14 cellular contexts compared by ENCODE assay signal in genomic region chr1:113392541-113392940, GRCh38. TPM values are rescaled to one million over a fixed set of nuclear protein-coding genes. Genes with fewer than 3 reads are reported as not detected.
DNase-seq lines count a peak whose midpoint lies in the region; ATAC-seq, FAIRE-seq and TF ChIP-seq lines count a peak whose summit lies in the region.
"Had no signal": no experiment of that assay in that cellular context is flagged by ENCODE, and none has a peak within 500 bp of the region (broad histone marks: within the 10 kb centered on the region; RNA-seq: fewer than 3 reads in every experiment).

No MANE protein-coding gene starts in this region.

- BruUV-seq in endothelial cell of umbilical vein (replicated peaks; lab: Mats Ljungman, UMichigan) = no TSS peak

- H3K79me2 ChIP-seq in endothelial cell of umbilical vein (ENCODE audit: control insufficient read depth, insufficient read depth, low read length) = peaks cover 19% of the 10 kb centered on the region
- H3K79me2 ChIP-seq in neural progenitor cell (ENCODE audit: low read depth) = peaks cover 66% of the 10 kb centered on the region

- no peaks in the 10 kb centered on the region for H3K9me3 ChIP-seq in endothelial cell of umbilical vein (replicated peaks; ENCODE audit: control insufficient read depth, insufficient read depth, low read length)
- H3K9me3 ChIP-seq in neural progenitor cell (ENCODE audit: low read depth) = no peaks in the 10 kb centered on the region
- H3K9me3 ChIP-seq: neutrophil had no signal

- TF ChIP-seq CTCF in AG10803 (conservative IDR thresholded peaks at IDR 0.05; ENCODE audit: low read length) (no peak), endothelial cell of umbilical vein (IDR thresholded peaks at IDR 0.05; ENCODE audit: extremely low read depth in 1 of 2, insufficient read depth in 1 of 2, low read depth in 1 of 2, low read length in 2 of 2) (no peak), neural progenitor cell (IDR thresholded peaks at IDR 0.05) (no peak), endothelial cell (IDR thresholded peaks at IDR 0.05; ENCODE audit: unreplicated experiment) (no peak)

- peaks cover 14% of the 10 kb centered on the region for H3K4me1 ChIP-seq in endothelial cell of umbilical vein (ENCODE audit: control insufficient read depth, extremely low read depth, insufficient read depth, low read length)
- peaks cover 8% of the 10 kb centered on the region for H3K4me1 ChIP-seq in neural progenitor cell

- POLR2A ChIA-PET in endothelial cell of umbilical vein (lab: Charles Lee) = no interaction called here

- intact Hi-C loops in endothelial cell of umbilical vein (cut with micrococcal nuclease) = loop anchor here (5.0 kb wide), 2 partner anchors 265 to 1365 kb away; partner anchors contain the start of gene CSDE1

- H3K27ac ChIP-seq in endothelial cell of umbilical vein (ENCODE audit: insufficient read depth, low read depth, low read length) (no peak overlapping the region), neural progenitor cell (no peak overlapping the region)
- H3K27ac ChIP-seq: neutrophil had no signal

- H3K4me2 ChIP-seq in endothelial cell of umbilical vein (ENCODE audit: insufficient read depth, low read length) (peak overlapping the region; percentile 66), neural progenitor cell (peak overlapping the region; percentile 90)

- DNase-seq in AG10803 (ENCODE audit: low read depth) = no peak
- peak; percentile 61 for DNase-seq in NCI-H526 treated with DMSO at 0.1 percent for 48 hours (lab: John Stamatoyannopoulos, UW)
- DNase-seq in endothelial cell of umbilical vein (ENCODE audit: low read depth, low spot score) = no peak
- no peak for DNase-seq in neural progenitor cell (ENCODE audit: low spot score)
- no peak for DNase-seq in endothelial cell (ENCODE audit: low spot score)
- no peak for DNase-seq in activated T-cell treated with anti-CD3 and anti-CD28 coated beads, Interleukin-2, amount 50 U/mL, for 4 hours
- no peak for DNase-seq in NCI-H748 (lab: John Stamatoyannopoulos, UW; ENCODE audit: unreplicated experiment)
- DNase-seq: activated T-cell treated with anti-CD3 and anti-CD28 coated beads, Interleukin-2, amount 50 U/mL, for 48 hours; CD8-positive, alpha-beta T cell; KBM-7; NCI-H345 had no signal

- peaks cover 15% of the 10 kb centered on the region for H3F3A ChIP-seq in neural progenitor cell (ENCODE audit: low read depth)

- H3K9me1 ChIP-seq in endothelial cell of umbilical vein (replicated peaks; ENCODE audit: control insufficient read depth, extremely low read depth, insufficient read depth, low read length) = no peaks in the 10 kb centered on the region

- FAIRE-seq in endothelial cell of umbilical vein (lab: Jason Lieb, UNC) = no peak

- ATAC-seq in HG02884 (IDR thresholded peaks at IDR 0.05; ENCODE audit: unreplicated experiment) = no peak
- ATAC-seq in activated T-cell treated with anti-CD3 and anti-CD28 coated beads, Interleukin-2, amount 50 U/mL, for 4 hours = no peak
- ATAC-seq: CD8-positive, alpha-beta T cell had no signal

- TF ChIP-seq POLR2A in endothelial cell of umbilical vein (IDR thresholded peaks at IDR 0.05; ENCODE audit: low read depth, low read length) = no peak

- H2AFZ ChIP-seq in endothelial cell of umbilical vein (ENCODE audit: low read depth, low read length) (no peak overlapping the region), neural progenitor cell (replicated peaks) (no peak overlapping the region)

- CTCF ChIA-PET in endothelial cell of umbilical vein (lab: Charles Lee) = interaction anchor here (0.7 to 1.6 kb wide), 3 partner anchors 64 to 586 kb away, joined by 3 to 10 read pairs (median 3); partner anchors contain the start of gene OLFML3

- H3K9ac ChIP-seq in endothelial cell of umbilical vein (replicated peaks; ENCODE audit: extremely low read depth, insufficient read depth, low read length) (no peak overlapping the region), neural progenitor cell (no peak overlapping the region)

- H4K20me1 ChIP-seq in endothelial cell of umbilical vein (replicated peaks; ENCODE audit: control insufficient read depth, extremely low read depth, insufficient read depth, low read length) = no peaks in the 10 kb centered on the region
- H4K20me1 ChIP-seq in neural progenitor cell (ENCODE audit: low read depth) = peaks cover 29% of the 10 kb centered on the region

- peaks cover 3% of the 10 kb centered on the region for H3K9me3 Mint-ChIP-seq in neural progenitor cell
- H3K9me3 Mint-ChIP-seq in endothelial cell (ENCODE audit: unreplicated experiment) = no peaks in the 10 kb centered on the region
- H3K9me3 Mint-ChIP-seq in activated T-cell treated with anti-CD3 and anti-CD28 coated beads, Interleukin-2, amount 50 U/mL, for 4 hours = peaks cover 4% of the 10 kb centered on the region
- H3K9me3 Mint-ChIP-seq: central memory CD8-positive, alpha-beta T cell had no signal

- H3K4me3 ChIP-seq in AG10803 (ENCODE audit: low read length) (peak overlapping the region; percentile 85), endothelial cell of umbilical vein (replicated peaks in 1 of 3; ENCODE audit: insufficient read depth in 1 of 3, low read depth in 1 of 3, low read length in 3 of 3) (no peak overlapping the region), neural progenitor cell (peak overlapping the region; percentile 97)

- H3K36me3 ChIP-seq in endothelial cell of umbilical vein (ENCODE audit: control insufficient read depth in 2 of 2, extremely low read depth in 1 of 2, insufficient read depth in 2 of 2, low read length in 2 of 2) (no peaks in the 10 kb centered on the region), neural progenitor cell (no peaks in the 10 kb centered on the region)
- H3K36me3 ChIP-seq: neutrophil had no signal

- H3K4me3 Mint-ChIP-seq in neural progenitor cell (peak overlapping the region; percentile 89), endothelial cell (ENCODE audit: unreplicated experiment) (no peak overlapping the region)
- no peak overlapping the region for H3K4me3 Mint-ChIP-seq in activated T-cell treated with anti-CD3 and anti-CD28 coated beads, Interleukin-2, amount 50 U/mL, for 4 hours

- no peaks in the 10 kb centered on the region for H3K36me3 Mint-ChIP-seq in neural progenitor cell
- no peaks in the 10 kb centered on the region for H3K36me3 Mint-ChIP-seq in endothelial cell (ENCODE audit: low read depth, unreplicated experiment)
- no peaks in the 10 kb centered on the region for H3K36me3 Mint-ChIP-seq in activated T-cell treated with anti-CD3 and anti-CD28 coated beads, Interleukin-2, amount 50 U/mL, for 4 hours (ENCODE audit: insufficient read depth)

- H3K27ac Mint-ChIP-seq in neural progenitor cell = no peak overlapping the region
- no peak overlapping the region for H3K27ac Mint-ChIP-seq in endothelial cell (ENCODE audit: unreplicated experiment)
- H3K27ac Mint-ChIP-seq: CD8-positive, alpha-beta T cell had no signal

- H3K27me3 Mint-ChIP-seq in neural progenitor cell (ENCODE audit: insufficient read depth, low read depth) (peaks cover 14% of the 10 kb centered on the region), endothelial cell (ENCODE audit: unreplicated experiment) (peaks cover 7% of the 10 kb centered on the region)
- H3K27me3 Mint-ChIP-seq in activated T-cell treated with anti-CD3 and anti-CD28 coated beads, Interleukin-2, amount 50 U/mL, for 4 hours (ENCODE audit: low read depth) = peaks cover 11% of the 10 kb centered on the region

- H3K27me3 ChIP-seq in endothelial cell of umbilical vein (ENCODE audit: control insufficient read depth in 2 of 2, insufficient read depth in 2 of 2, low read length in 2 of 2) (no peaks in the 10 kb centered on the region), neural progenitor cell (peaks cover 9% of the 10 kb centered on the region)

- dilution Hi-C loops in endothelial cell of umbilical vein (cut with MboI; ENCODE audit: extremely low pct_ligation_motif_present, low sequenced_read_pairs) = no loop called here

- H3K4me1 Mint-ChIP-seq in neural progenitor cell = peaks cover 26% of the 10 kb centered on the region
- peaks cover 25% of the 10 kb centered on the region for H3K4me1 Mint-ChIP-seq in endothelial cell (ENCODE audit: unreplicated experiment)
- peaks cover 27% of the 10 kb centered on the region for H3K4me1 Mint-ChIP-seq in activated T-cell treated with anti-CD3 and anti-CD28 coated beads, Interleukin-2, amount 50 U/mL, for 4 hours (ENCODE audit: low read depth)

TF ChIP-seq in endothelial cell of umbilical vein, 7 proteins besides CTCF, POLR2A, EP300 and RAD21:
- TF ChIP-seq MYC (IDR thresholded peaks at IDR 0.05; ENCODE audit: low read depth, low read length) = no peak
- TF ChIP-seq GATA2 (IDR thresholded peaks at IDR 0.05; ENCODE audit: insufficient read depth, insufficient read length, low read depth, low read length) = no peak
- no peak for TF ChIP-seq MAX (IDR thresholded peaks at IDR 0.05; ENCODE audit: insufficient read depth, insufficient read length)
- no peak for TF ChIP-seq POLR2AphosphoS5 (IDR thresholded peaks at IDR 0.05; ENCODE audit: insufficient read depth, low read depth, low read length)
- no peak for TF ChIP-seq EZH2 (IDR thresholded peaks at IDR 0.05; ENCODE audit: borderline replicate concordance, low read depth, low read length, severe bottlenecking)
- no peak for TF ChIP-seq FOS (IDR thresholded peaks at IDR 0.05; ENCODE audit: borderline replicate concordance, insufficient read depth, low read length)
- no peak for TF ChIP-seq JUN (IDR thresholded peaks at IDR 0.05; ENCODE audit: borderline replicate concordance, insufficient read depth, insufficient read length, low read depth)

RNA-seq across cellular contexts. Expression of gene MAGI3, which starts 2.2 kb away (rescaled TPM):
- total RNA-seq in endothelial cell of umbilical vein (13.9 and 16.1 TPM in 2 replicates), neural progenitor cell (ENCODE audit: low replicate concordance) (20.9 and 26.9 TPM in 2 replicates), endothelial cell (ENCODE audit: unreplicated experiment) (18.9 TPM)
- 2.5 and 2.8 TPM in 2 replicates for polyA plus RNA-seq in endothelial cell of umbilical vein
- 3.0 and 3.3 TPM in 2 replicates for polyA plus RNA-seq in endothelial cell of umbilical vein (2011; cell fraction: cytosol; rRNA removed)
- polyA plus RNA-seq in endothelial cell of umbilical vein (2011; cell fraction: nucleus; rRNA removed) = 7.0 and 10.1 TPM in 2 replicates
- 4.7 and 5.8 TPM in 2 replicates for polyA plus RNA-seq in endothelial cell of umbilical vein (2012)
- 11.1 and 16.6 TPM in 2 replicates for polyA minus RNA-seq in endothelial cell of umbilical vein
- 7.7 TPM for polyA minus RNA-seq in endothelial cell of umbilical vein (2011; cell fraction: cytosol; rRNA and poly(A)+ RNA removed)
- polyA minus RNA-seq in endothelial cell of umbilical vein (2011; cell fraction: nucleus; rRNA and poly(A)+ RNA removed) = 41.5 and 50.3 TPM in 2 replicates
- 1 to 10 TPM; 2.3 to 2.5 (median 2.5) TPM for total RNA-seq in activated T-cell treated with anti-CD3 and anti-CD28 coated beads, Interleukin-2, amount 50 U/mL, for 4 hours

Comparison
In these comparisons a context has a peak if more than half of its experiments do, and no peak if none do; other contexts are left out.
1. H3K4me3 ChIP-seq: peak in AG10803 (single experiment) and neural progenitor cell (single experiment); none in endothelial cell of umbilical vein (0 of 3).